In the genomic region with DNA sequence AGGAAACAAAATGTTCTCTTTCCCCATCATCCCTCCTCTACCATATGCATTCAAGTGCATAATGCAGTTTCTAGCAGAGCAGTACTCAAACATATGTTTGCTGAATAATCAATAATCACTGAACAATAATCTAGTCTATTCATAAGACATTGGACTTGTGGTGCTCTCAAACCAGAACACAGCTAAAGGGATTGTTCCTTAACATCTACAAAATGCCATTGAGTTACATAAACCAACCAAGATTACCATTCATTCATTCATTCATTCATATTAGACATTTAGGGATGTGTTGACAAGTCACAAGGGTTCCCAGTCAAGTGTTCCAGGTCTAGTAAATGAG, we compare ENCODE assay signal across 16 cellular contexts. TPM values are rescaled to one million over a fixed set of nuclear protein-coding genes. Genes with fewer than 3 reads are reported as not detected.
DNase-seq lines count a peak whose midpoint lies in the region; ATAC-seq, FAIRE-seq and TF ChIP-seq lines count a peak whose summit lies in the region.
"Had no signal": no experiment of that assay in that cellular context is flagged by ENCODE, and none has a peak within 500 bp of the region (broad histone marks: within the 10 kb centered on the region; RNA-seq: fewer than 3 reads in every experiment).

No MANE protein-coding gene starts in this region.

- SMC1A ChIA-PET in GM12878 (lab: Charles Lee; ENCODE audit: uncharacterized antibody, unreplicated experiment), result interaction anchor here (0.7 kb wide), 1 partner anchor 758 kb away, joined by 3 read pairs; no protein-coding TSS in a partner anchor

- no peak for FAIRE-seq in GM12878 (lab: Jason Lieb, UNC)

- H3K4me2 ChIP-seq in Karpas-422 (ENCODE audit: low read depth, low read length, poor library complexity, severe bottlenecking) (peak overlapping the region; percentile 17), GM12878 (ENCODE audit: control insufficient read depth, insufficient read depth) (peak overlapping the region; percentile 66)

- TF ChIP-seq CTCF in GM12878 (IDR thresholded peaks at IDR 0.05 in 2 of 3, conservative IDR thresholded peaks at IDR 0.05 in 1 of 3; ENCODE audit: control insufficient read depth in 2 of 3, extremely low read depth in 1 of 3, insufficient read depth in 1 of 3, low read depth in 3 of 3, low read length in 3 of 3) (no peak), neural crest cell (conservative IDR thresholded peaks at IDR 0.05) (no peak)

- no peaks in the 10 kb centered on the region for H3K9me3 Mint-ChIP-seq in activated CD4-positive, alpha-beta T cell treated with anti-CD3 and anti-CD28 coated beads for 36 hours (ENCODE audit: low read depth)
- no peaks in the 10 kb centered on the region for H3K9me3 Mint-ChIP-seq in neural crest cell

- H3K4me3 ChIP-seq in Karpas-422 (ENCODE audit: low read length) (no peak overlapping the region), GM12878 (no peak overlapping the region)
- H3K4me3 ChIP-seq: heart left ventricle, SK-N-MC had no signal

- POLR2A ChIA-PET in activated CD4-positive, alpha-beta T cell treated with anti-CD3 and anti-CD28 coated beads for 36 hours (lab: Charles Lee), result no interaction called here
- POLR2A ChIA-PET in GM12878 (lab: Charles Lee), result no interaction called here

- H2AFZ ChIP-seq in Karpas-422 (ENCODE audit: low read length), result no peak overlapping the region
- peak overlapping the region; percentile 63 for H2AFZ ChIP-seq in GM12878 (ENCODE audit: control insufficient read depth, low read depth, low read length)

- H3K9ac ChIP-seq in Karpas-422 (ENCODE audit: low read length) (no peak overlapping the region), GM12878 (ENCODE audit: control insufficient read depth, insufficient read depth, low read length) (no peak overlapping the region; the same call in 1 of the 2 replicates)

- RAD21 ChIA-PET in GM12878 (lab: Charles Lee; ENCODE audit: unreplicated experiment), result no interaction called here

- H3K36me3 ChIP-seq in Karpas-422 (ENCODE audit: insufficient read depth, low read length) (peaks cover 6% of the 10 kb centered on the region), GM12878 (ENCODE audit: control insufficient read depth in 2 of 2, insufficient read depth in 2 of 2, low read length in 1 of 2) (peaks cover 0 to 4% of the 10 kb centered on the region in 2 experiments; a peak in 1 of 4 replicates)
- H3K36me3 ChIP-seq: heart left ventricle had no signal

- H3K9me3 ChIP-seq in Karpas-422 (ENCODE audit: low read length) (no peaks in the 10 kb centered on the region), GM12878 (replicated peaks; ENCODE audit: control insufficient read depth, insufficient read depth, low read length) (no peaks in the 10 kb centered on the region)
- H3K9me3 ChIP-seq: heart left ventricle had no signal

- CTCF ChIA-PET in activated CD4-positive, alpha-beta T cell treated with anti-CD3 and anti-CD28 coated beads for 36 hours (lab: Charles Lee), result no interaction called here
- CTCF ChIA-PET in GM12878 (lab: Yijun Ruan, JAX), result no interaction called here

- 0 out of 2 replicates have a peak, but pooled peaks cover 2% of the 10 kb centered on the region for H3K9me2 ChIP-seq in Karpas-422 (replicated peaks; ENCODE audit: insufficient read depth, low read length)

- peak overlapping the region; percentile 3 for H3K4me3 Mint-ChIP-seq in activated CD4-positive, alpha-beta T cell treated with anti-CD3 and anti-CD28 coated beads for 36 hours
- H3K4me3 Mint-ChIP-seq in neural crest cell, result peak overlapping the region; percentile 47

- TF ChIP-seq EP300 in GM12878 (IDR thresholded peaks at IDR 0.05; ENCODE audit: borderline replicate concordance in 1 of 2, control insufficient read depth in 1 of 2, low read depth in 2 of 2, low read length in 2 of 2), result no peak

- H4K20me1 ChIP-seq in Karpas-422 (ENCODE audit: insufficient read depth, low read depth, low read length) (peaks cover 5% of the 10 kb centered on the region; the same call in 1 of the 2 replicates), GM12878 (ENCODE audit: control insufficient read depth, insufficient read depth) (no peaks in the 10 kb centered on the region)

- H3K79me2 ChIP-seq in Karpas-422 (ENCODE audit: low read length), result peaks cover 56% of the 10 kb centered on the region
- H3K79me2 ChIP-seq in GM12878 (ENCODE audit: control insufficient read depth, insufficient read depth, low read length), result peaks cover 27% of the 10 kb centered on the region

- peaks cover 35% of the 10 kb centered on the region for H3K36me3 Mint-ChIP-seq in activated CD4-positive, alpha-beta T cell treated with anti-CD3 and anti-CD28 coated beads for 36 hours (ENCODE audit: low read depth)
- H3K36me3 Mint-ChIP-seq in neural crest cell (ENCODE audit: low read depth), result peaks cover 6% of the 10 kb centered on the region

- BruUV-seq in GM12878 (replicated peaks; lab: Mats Ljungman, UMichigan), result TSS peak; percentile 24

- TF ChIP-seq POLR2A in GM12878 (IDR thresholded peaks at IDR 0.05; ENCODE audit: low read depth, low read length), result no peak

- ATAC-seq in activated CD4-positive, alpha-beta T cell treated with anti-CD3 and anti-CD28 coated beads for 36 hours, result no peak
- ATAC-seq in GM12878 (no peak), HG03095 (IDR thresholded peaks at IDR 0.05; ENCODE audit: unreplicated experiment) (no peak)
- ATAC-seq: activated CD4-positive, CD25-positive, alpha-beta regulatory T cell treated with anti-CD3 and anti-CD28 coated beads, Interleukin-2, amount 50 U/mL, for 24 hours; HCT116; heart left ventricle; left colon had no signal

- no peaks in the 10 kb centered on the region for H3K27me3 Mint-ChIP-seq in activated CD4-positive, alpha-beta T cell treated with anti-CD3 and anti-CD28 coated beads for 36 hours
- no peaks in the 10 kb centered on the region for H3K27me3 Mint-ChIP-seq in neural crest cell (ENCODE audit: low read depth)

- H3K27ac Mint-ChIP-seq in activated CD4-positive, alpha-beta T cell treated with anti-CD3 and anti-CD28 coated beads for 36 hours, result peak overlapping the region; percentile 33
- H3K27ac Mint-ChIP-seq in neural crest cell (ENCODE audit: unreplicated experiment), result no peak overlapping the region

- TF ChIP-seq RAD21 in GM12878 (IDR thresholded peaks at IDR 0.05; ENCODE audit: insufficient read depth, low read depth, low read length), result no peak

- H3K4me1 ChIP-seq in Karpas-422 (ENCODE audit: low read length) (peaks cover 23% of the 10 kb centered on the region), GM12878 (ENCODE audit: control insufficient read depth, insufficient read depth, low read length) (no peaks in the 10 kb centered on the region)

- in situ Hi-C loops in GM12878 (cut with MboI), result no loop called here

- DNase-seq in activated CD4-positive, alpha-beta T cell treated with anti-CD3 and anti-CD28 coated beads for 36 hours, result no peak
- no peak for DNase-seq in activated CD4-positive, alpha-beta T cell treated with anti-CD3 and anti-CD28 coated beads, Interleukin-2, amount 50 U/mL, for 4 hours
- DNase-seq in Karpas-422 (no peak), GM12878 (ENCODE audit: low read depth, low spot score) (no peak), neural crest cell (ENCODE audit: low read depth, low spot score) (no peak), mesenteric fat pad (ENCODE audit: low spot score) (no peak), SKM-1 treated with dmso at 0.1 percent for 144 hours (lab: John Stamatoyannopoulos, UW; ENCODE audit: unreplicated experiment) (no peak)
- DNase-seq: activated gamma-delta T cell treated with Interleukin-2 at 50 U/mL for 16 hours, caudate nucleus, heart left ventricle, left colon, NCI-H2171 treated with DMSO at 0.1 percent for 48 hours had no signal

- H3K27me3 ChIP-seq in Karpas-422 (ENCODE audit: low read length) (no peaks in the 10 kb centered on the region), GM12878 (replicated peaks in 1 of 2; ENCODE audit: control insufficient read depth in 2 of 2, insufficient read depth in 2 of 2, low read length in 1 of 2) (no peaks in the 10 kb centered on the region)
- H3K27me3 ChIP-seq: heart left ventricle had no signal

- intact Hi-C loops in activated CD4-positive, alpha-beta T cell treated with anti-CD3 and anti-CD28 coated beads for 36 hours (cut with DNase I, micrococcal nuclease), result loop anchor here in 1 of 2 experiments (10.0 kb wide), 1 partner anchor 673 kb away; no protein-coding TSS in a partner anchor
- intact Hi-C loops in GM12878 (cut with micrococcal nuclease; ENCODE audit: unreplicated experiment), result no loop called here

- peaks cover 36% of the 10 kb centered on the region for H3K4me1 Mint-ChIP-seq in activated CD4-positive, alpha-beta T cell treated with anti-CD3 and anti-CD28 coated beads for 36 hours
- peaks cover 42% of the 10 kb centered on the region for H3K4me1 Mint-ChIP-seq in neural crest cell

- H3K27ac ChIP-seq in Karpas-422 (ENCODE audit: low read length) (no peak overlapping the region), GM12878 (ENCODE audit: control insufficient read depth, insufficient read depth) (peak overlapping the region; percentile 19; the same call in 1 of the 2 replicates)
- H3K27ac ChIP-seq: SK-N-MC had no signal

RNA-seq across cellular contexts. Expression of gene CLHC1, which starts 3.9 kb away (rescaled TPM):
- 1 to 10 TPM; 4.0 to 6.1 TPM for total RNA-seq in activated CD4-positive, alpha-beta T cell treated with anti-CD3 and anti-CD28 coated beads for 36 hours
- 12.1 and 17.9 TPM in 2 replicates for total RNA-seq in Karpas-422 (2014; rRNA removed; shearing (Covaris generic); ENCODE audit: low replicate concordance)
- 30.4 and 41.7 TPM in 2 replicates for total RNA-seq in GM12878 (2013; cell fraction: nucleolus; rRNA removed)
- total RNA-seq in GM12878 (2014; rRNA removed) (3.2 and 6.2 TPM in 2 replicates), GM12878 (2014; rRNA removed; fragmentation: Illumina TruSeq; extraction: Trizol) (6.1 and 8.7 TPM in 2 replicates), GM12878 (2021) (4.0 and 6.2 TPM in 2 replicates), neural crest cell (22.5 and 23.0 TPM in 2 replicates), mesenteric fat pad (5.2 TPM)
- 0.98 TPM for polyA plus RNA-seq in GM12878 (2011; ENCODE audit: low read depth)
- polyA plus RNA-seq in GM12878 (2011; rRNA removed) (6.8 and 10.1 TPM in 2 replicates), GM12878 (2014; fragmentation: Illumina TruSeq; extraction: Trizol) (3.5 and 4.0 TPM in 2 replicates), GM12878 (2014; fragmentation: Nextera tagmentation; extraction: Ambion mirVana) (1 to 10 TPM; 2.6 to 3.2 TPM), GM12878 (2014; rRNA removed) (5.1 and 5.7 TPM in 2 replicates), GM12878 (2016; fragmentation: Nextera tagmentation; extraction: Ambion mirVana) (1 to 10 TPM; 4.3 to 5.6 TPM)
- polyA plus RNA-seq in GM12878 (2011; cell fraction: cytosol; rRNA removed), result 1.3 and 2.3 TPM in 2 replicates
- polyA plus RNA-seq in GM12878 (2011; cell fraction: nucleus; rRNA removed), result 6.7 and 8.8 TPM in 2 replicates
- polyA plus RNA-seq in GM12878 (2012), result 3.8 and 4.1 TPM in 2 replicates
- polyA minus RNA-seq in GM12878 (2011; rRNA and poly(A)+ RNA removed), result 1.5 and 6.6 TPM in 2 replicates
- polyA minus RNA-seq in GM12878 (2011; cell fraction: cytosol; rRNA and poly(A)+ RNA removed), result 2.8 TPM in 1 of 2 replicates, not detected in the other
- 8.7 and 13.1 TPM in 2 replicates for polyA minus RNA-seq in GM12878 (2011; cell fraction: nucleus; rRNA and poly(A)+ RNA removed)

RNA-seq across cellular contexts. Expression of gene RPS27A, which starts 4.3 kb away (rescaled TPM):
- 1,000 to 10,000 TPM in 1 of 2 experiments, 100 to 1,000 TPM in 1; 674 to 1,461 TPM for total RNA-seq in activated CD4-positive, alpha-beta T cell treated with anti-CD3 and anti-CD28 coated beads for 36 hours
- total RNA-seq in Karpas-422 (2014; rRNA removed; shearing (Covaris generic); ENCODE audit: low replicate concordance), result 1,457 and 2,669 TPM in 2 replicates
- total RNA-seq in GM12878 (2013; cell fraction: nucleolus; rRNA removed), result 210 and 242 TPM in 2 replicates
- 1,715 and 1,919 TPM in 2 replicates for total RNA-seq in GM12878 (2014; rRNA removed)
- total RNA-seq in GM12878 (2014; rRNA removed; fragmentation: Illumina TruSeq; extraction: Trizol), result 2,577 and 2,600 TPM in 2 replicates
- 1,460 and 1,505 TPM in 2 replicates for total RNA-seq in GM12878 (2021)
- 3,990 TPM for polyA plus RNA-seq in GM12878 (2011; ENCODE audit: low read depth)
- 2,736 and 3,509 TPM in 2 replicates for polyA plus RNA-seq in GM12878 (2011; rRNA removed)
- 1,475 and 1,891 TPM in 2 replicates for polyA plus RNA-seq in GM12878 (2011; cell fraction: cytosol; rRNA removed)
- 520 and 651 TPM in 2 replicates for polyA plus RNA-seq in GM12878 (2011; cell fraction: nucleus; rRNA removed)
- 2,856 and 3,931 TPM in 2 replicates for polyA plus RNA-seq in GM12878 (2012)
- 1,739 and 2,088 TPM in 2 replicates for polyA plus RNA-seq in GM12878 (2014; fragmentation: Illumina TruSeq; extraction: Trizol)
- 1,000 to 10,000 TPM; 3,416 to 4,705 TPM for polyA plus RNA-seq in GM12878 (2014; fragmentation: Nextera tagmentation; extraction: Ambion mirVana)
- 2,025 and 2,160 TPM in 2 replicates for polyA plus RNA-seq in GM12878 (2014; rRNA removed)
- polyA plus RNA-seq in GM12878 (2016; fragmentation: Nextera tagmentation; extraction: Ambion mirVana), result 1,000 to 10,000 TPM; 1,779 to 1,833 TPM
- 381 and 517 TPM in 2 replicates for polyA minus RNA-seq in GM12878 (2011; rRNA and poly(A)+ RNA removed)
- polyA minus RNA-seq in GM12878 (2011; cell fraction: cytosol; rRNA and poly(A)+ RNA removed), result 228 and 239 TPM in 2 replicates
- polyA minus RNA-seq in GM12878 (2011; cell fraction: nucleus; rRNA and poly(A)+ RNA removed), result 125 and 194 TPM in 2 replicates
- total RNA-seq in neural crest cell, result 901 and 948 TPM in 2 replicates
- 706 TPM for total RNA-seq in mesenteric fat pad

RNA-seq across cellular contexts. Expression of gene MTIF2, which starts 40.8 kb away (rescaled TPM):
- 10 to 100 TPM; 37.3 to 43.2 TPM for total RNA-seq in activated CD4-positive, alpha-beta T cell treated with anti-CD3 and anti-CD28 coated beads for 36 hours
- 34.7 and 43.2 TPM in 2 replicates for total RNA-seq in Karpas-422 (2014; rRNA removed; shearing (Covaris generic); ENCODE audit: low replicate concordance)
- 54.4 and 61.4 TPM in 2 replicates for total RNA-seq in GM12878 (2013; cell fraction: nucleolus; rRNA removed)
- total RNA-seq in GM12878 (2014; rRNA removed) (34.2 and 38.5 TPM in 2 replicates), GM12878 (2014; rRNA removed; fragmentation: Illumina TruSeq; extraction: Trizol) (62.1 and 63.7 TPM in 2 replicates), GM12878 (2021) (33.4 and 34.1 TPM in 2 replicates), neural crest cell (30.4 and 32.9 TPM in 2 replicates), mesenteric fat pad (19.5 TPM)
- polyA plus RNA-seq in GM12878 (2011; ENCODE audit: low read depth), result 19.3 TPM
- polyA plus RNA-seq in GM12878 (2011; rRNA removed) (40.8 and 65.5 TPM in 2 replicates), GM12878 (2014; fragmentation: Illumina TruSeq; extraction: Trizol) (50.2 and 57.4 TPM in 2 replicates), GM12878 (2014; fragmentation: Nextera tagmentation; extraction: Ambion mirVana) (10 to 100 TPM; 26.4 to 39.2 TPM), GM12878 (2014; rRNA removed) (25.5 and 30.9 TPM in 2 replicates), GM12878 (2016; fragmentation: Nextera tagmentation; extraction: Ambion mirVana) (10 to 100 TPM; 45.4 to 46.1 TPM)
- polyA plus RNA-seq in GM12878 (2011; cell fraction: cytosol; rRNA removed), result 16.3 and 17.6 TPM in 2 replicates
- polyA plus RNA-seq in GM12878 (2011; cell fraction: nucleus; rRNA removed), result 37.9 and 42.0 TPM in 2 replicates
- polyA plus RNA-seq in GM12878 (2012), result 26.4 and 33.0 TPM in 2 replicates
- polyA minus RNA-seq in GM12878 (2011; rRNA and poly(A)+ RNA removed), result 53.5 and 57.6 TPM in 2 replicates
- 16.6 and 21.8 TPM in 2 replicates for polyA minus RNA-seq in GM12878 (2011; cell fraction: cytosol; rRNA and poly(A)+ RNA removed)
- 45.0 and 56.9 TPM in 2 replicates for polyA minus RNA-seq in GM12878 (2011; cell fraction: nucleus; rRNA and poly(A)+ RNA removed)
